In genomic region chr6:79574636-79575035, GRCh38 we compare ENCODE assay signal across 1 cellular context.
A peak's percentile ranks its signal among the peaks of the same experiment; 100 is the strongest.
TF ChIP-seq lines count a peak whose summit lies in the region.

No MANE protein-coding gene starts in this region.

TF ChIP-seq in HepG2, 621 proteins besides CTCF, POLR2A, EP300 and RAD21 (continued from another document):
- TF ChIP-seq MAFK (conservative IDR thresholded peaks at IDR 0.05 in 1 of 2, IDR thresholded peaks at IDR 0.05 in 1 of 2; ENCODE audit: low read length in 2 of 2) (0 out of 4 replicates have a peak, but pooled peaks of 1 of the 2 experiments have one; percentile 22), ZBTB25 (CRISPR knock-in tag; IDR thresholded peaks at IDR 0.05) (no peak), ISX (CRISPR knock-in tag; conservative IDR thresholded peaks at IDR 0.05) (no peak), THAP11 (CRISPR knock-in tag; IDR thresholded peaks at IDR 0.05) (0 out of 2 replicates have a peak, but pooled peaks have one; percentile 17), NKX3-1 (CRISPR knock-in tag; IDR thresholded peaks at IDR 0.05) (no peak), ZNF496 (CRISPR knock-in tag; IDR thresholded peaks at IDR 0.05; ENCODE audit: insufficient replicate concordance) (no peak), ZNF713 (CRISPR knock-in tag; IDR thresholded peaks at IDR 0.05) (no peak), POGZ (CRISPR knock-in tag; IDR thresholded peaks at IDR 0.05) (peak; percentile 16; the same call in 1 of the 2 replicates), MAFF (IDR thresholded peaks at IDR 0.05; ENCODE audit: low read depth, low read length) (peak; percentile 41; the same call in 1 of the 2 replicates), JUNB (CRISPR knock-in tag; IDR thresholded peaks at IDR 0.05; ENCODE audit: borderline replicate concordance) (peak; percentile 65; the same call in 1 of the 2 replicates), REPIN1 (CRISPR knock-in tag; IDR thresholded peaks at IDR 0.05; ENCODE audit: borderline replicate concordance, low read depth) (no peak), HNF4A (CRISPR knock-in tag; IDR thresholded peaks at IDR 0.05) (no peak), ZNF839 (CRISPR knock-in tag; IDR thresholded peaks at IDR 0.05; ENCODE audit: borderline replicate concordance) (no peak), SOX5 (CRISPR knock-in tag; IDR thresholded peaks at IDR 0.05; ENCODE audit: borderline replicate concordance) (peak; percentile 35; the same call in 1 of the 2 replicates), FLYWCH1 (CRISPR knock-in tag; IDR thresholded peaks at IDR 0.05) (no peak), ZNF460 (CRISPR knock-in tag; IDR thresholded peaks at IDR 0.05; ENCODE audit: borderline replicate concordance) (no peak), CEBPG (CRISPR knock-in tag; IDR thresholded peaks at IDR 0.05) (no peak)
- TF ChIP-seq, protein P1, sequence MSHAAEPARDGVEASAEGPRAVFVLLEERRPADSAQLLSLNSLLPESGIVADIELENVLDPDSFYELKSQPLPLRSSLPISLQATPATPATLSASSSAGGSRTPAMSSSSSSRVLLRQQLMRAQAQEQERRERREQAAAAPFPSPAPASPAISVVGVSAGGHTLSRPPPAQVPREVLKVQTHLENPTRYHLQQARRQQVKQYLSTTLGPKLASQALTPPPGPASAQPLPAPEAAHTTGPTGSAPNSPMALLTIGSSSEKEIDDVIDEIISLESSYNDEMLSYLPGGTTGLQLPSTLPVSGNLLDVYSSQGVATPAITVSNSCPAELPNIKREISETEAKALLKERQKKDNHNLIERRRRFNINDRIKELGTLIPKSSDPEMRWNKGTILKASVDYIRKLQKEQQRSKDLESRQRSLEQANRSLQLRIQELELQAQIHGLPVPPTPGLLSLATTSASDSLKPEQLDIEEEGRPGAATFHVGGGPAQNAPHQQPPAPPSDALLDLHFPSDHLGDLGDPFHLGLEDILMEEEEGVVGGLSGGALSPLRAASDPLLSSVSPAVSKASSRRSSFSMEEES (CRISPR knock-in tag; IDR thresholded peaks at IDR 0.05) = 0 out of 2 replicates have a peak, but pooled peaks have one; percentile 22
